Comparison of ENCODE assay signal across 1 cellular context in genomic region chr4:88211473-88212252, GRCh38.
TF ChIP-seq lines count a peak whose summit lies in the region.

No MANE protein-coding gene starts in this region.

TF ChIP-seq in HCT116, 20 proteins besides CTCF, POLR2A, EP300 and RAD21 (continued from another document):
- TF ChIP-seq, protein P1, sequence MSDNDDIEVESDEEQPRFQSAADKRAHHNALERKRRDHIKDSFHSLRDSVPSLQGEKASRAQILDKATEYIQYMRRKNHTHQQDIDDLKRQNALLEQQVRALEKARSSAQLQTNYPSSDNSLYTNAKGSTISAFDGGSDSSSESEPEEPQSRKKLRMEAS (IDR thresholded peaks at IDR 0.05): no peak
